ENCODE assay signal across 27 cellular contexts in genomic region chr2:46412010-46412409, GRCh38.
DNase-seq lines count a peak whose midpoint lies in the region; ATAC-seq, FAIRE-seq and TF ChIP-seq lines count a peak whose summit lies in the region.
"Had no signal": no experiment of that assay in that cellular context is flagged by ENCODE, and none has a peak within 500 bp of the region (broad histone marks: within the 10 kb centered on the region; RNA-seq: fewer than 3 reads in every experiment).

No MANE protein-coding gene starts in this region.

- in situ Hi-C loops in HepG2 (cut with HindIII; ENCODE audit: extremely low pct_ligation_motif_present, low pct_unique_long_range_greater_than_20kb): no loop called here

- H3K4me3 ChIP-seq in HepG2 (replicated peaks in 1 of 3; ENCODE audit: insufficient read depth in 1 of 3, low read depth in 2 of 3, low read length in 3 of 3) (no peak overlapping the region), right lobe of liver (no peak overlapping the region), psoas muscle (no peak overlapping the region)
- H3K4me3 ChIP-seq: SK-N-MC had no signal

- POLR2A ChIA-PET in HepG2 (lab: Yijun Ruan, JAX): interaction anchor here (1.3 to 1.4 kb wide), 2 partner anchors 23 to 104 kb away, joined by 3 to 5 read pairs; no protein-coding TSS in a partner anchor

- no peak overlapping the region for H2AFZ ChIP-seq in HepG2 (ENCODE audit: low read length)

- CTCF ChIA-PET in HepG2 (lab: Yijun Ruan, JAX; ENCODE audit: low intra/inter-chr PET ratio, low total read pairs): no interaction called here

- FAIRE-seq in HepG2 (lab: Jason Lieb, UNC): peak; percentile 49
- FAIRE-seq: GM12892, H1 had no signal

- TF ChIP-seq CTCF in HepG2 (CRISPR knock-in tag; IDR thresholded peaks at IDR 0.05): no peak
- no peak for TF ChIP-seq CTCF in right lobe of liver (IDR thresholded peaks at IDR 0.05)
- no peak for TF ChIP-seq CTCF in psoas muscle (IDR thresholded peaks at IDR 0.05)

- 96% methylated on average over 1 of the region's 1 CpG for WGBS in HepG2 (ENCODE audit: low lambda C conversion rate)
- 100% methylated on average over 1 of the region's 1 CpG for WGBS in right lobe of liver (ENCODE audit: insufficient coverage, low coverage, low lambda C conversion rate, missing lambda C conversion rate)
- WGBS in psoas muscle, 3 donors: 29 to 48% (median 44%) methylated on average over 1 of the region's 1 CpG

- H3K4me1 ChIP-seq in HepG2 (ENCODE audit: insufficient read depth, low read length) (peaks cover 95% of the 10 kb centered on the region), right lobe of liver (peaks cover 0 to 13% (median 4%) of the 10 kb centered on the region in 4 donors), psoas muscle (no peaks in the 10 kb centered on the region)
- H3K4me1 ChIP-seq: BE2C had no signal

- no peaks in the 10 kb centered on the region for H4K20me1 ChIP-seq in HepG2 (ENCODE audit: insufficient read depth, low read length)

- TF ChIP-seq EP300 in HepG2 (IDR thresholded peaks at IDR 0.05; ENCODE audit: low read depth in 2 of 2, low read length in 2 of 2) (no peak), HepG2 (CRISPR knock-in tag; IDR thresholded peaks at IDR 0.05; ENCODE audit: borderline replicate concordance) (no peak)

- DNase-seq in HepG2 (ENCODE audit: low spot score): no peak
- no peak for DNase-seq in right lobe of liver
- DNase-seq in epithelial cell of prostate (ENCODE audit: low read depth, low spot score): no peak
- DNase-seq in psoas muscle: no peak
- DNase-seq in NCI-H1694 treated with DMSO at 0.1 percent for 48 hours (lab: John Stamatoyannopoulos, UW): no peak
- DNase-seq in NCI-H1105 treated with DMSO at 0.1 percent for 48 hours (lab: John Stamatoyannopoulos, UW): no peak
- no peak for DNase-seq in mucosa of gallbladder (ENCODE audit: low spot score)
- DNase-seq: 8988T; ACHN; BE2C; CD8-positive, alpha-beta memory T cell; DMS 273 treated with DMSO at 0.1 percent for 48 hours; DND-41; NCI-H1092 treated with DMSO at 0.1 percent for 48 hours; NCI-H146; NCI-H2029; NCI-H446; NCI-H524 treated with DMSO at 0.1 percent for 48 hours; NCI-H774; NK-92 treated with Interleukin-12 subunit alpha and Interleukin-12 subunit beta, amount 100 ng/mL, for 24 hours; RPMI8226; SHP77 treated with DMSO at 0.1 percent for 48 hours had no signal

- H3K27ac ChIP-seq in HepG2 (ENCODE audit: extremely low read length, insufficient read depth, low read length): peak overlapping the region; percentile 5
- no peak overlapping the region for H3K27ac ChIP-seq in right lobe of liver
- H3K27ac ChIP-seq in epithelial cell of prostate: peak overlapping the region; percentile 90
- no peak overlapping the region for H3K27ac ChIP-seq in psoas muscle
- H3K27ac ChIP-seq: KMS-11, SK-N-MC had no signal

- H3K4me2 ChIP-seq in HepG2 (ENCODE audit: low read depth, low read length): no peak overlapping the region
- H3K4me2 ChIP-seq: KMS-11 had no signal

- no peak for TF ChIP-seq POLR2A in HepG2 (IDR thresholded peaks at IDR 0.05; ENCODE audit: insufficient read depth in 1 of 2, low read depth in 2 of 2, low read length in 2 of 2)
- TF ChIP-seq POLR2A in right lobe of liver (IDR thresholded peaks at IDR 0.05): no peak

- ATAC-seq in HepG2 (no peak), right lobe of liver (no peak), psoas muscle (peak; percentile 27 to 72 (median 52))
- ATAC-seq: HCT116 had no signal

- BruUV-seq in HepG2 (replicated peaks; lab: Mats Ljungman, UMichigan): no TSS peak

- intact Hi-C loops in HepG2 (cut with micrococcal nuclease; ENCODE audit: unreplicated experiment) (loop anchor here (5.0 kb wide), 1 partner anchor 885 kb away; no protein-coding TSS in a partner anchor), right lobe of liver (cut with DNase I) (no loop called here), psoas muscle (cut with DNase I) (no loop called here)

- TF ChIP-seq RAD21 in HepG2 (CRISPR knock-in tag; IDR thresholded peaks at IDR 0.05): no peak

- H3K9me3 ChIP-seq in HepG2 (ENCODE audit: low read length) (no peaks in the 10 kb centered on the region), right lobe of liver (no peaks in the 10 kb centered on the region), psoas muscle (peaks cover 17% of the 10 kb centered on the region)
- H3K9me3 ChIP-seq: BE2C had no signal

- H3K79me2 ChIP-seq in HepG2 (ENCODE audit: insufficient read depth, low read length): peaks cover 33% of the 10 kb centered on the region

- H3K36me3 ChIP-seq in HepG2 (replicated peaks in 1 of 2; ENCODE audit: control insufficient read depth in 1 of 2, insufficient read depth in 2 of 2, low read length in 2 of 2): no peaks in the 10 kb centered on the region
- no peaks in the 10 kb centered on the region for H3K36me3 ChIP-seq in right lobe of liver
- no peaks in the 10 kb centered on the region for H3K36me3 ChIP-seq in psoas muscle (ENCODE audit: insufficient read depth in 1 of 2, low read depth in 1 of 2)
- H3K36me3 ChIP-seq: BE2C had no signal

- H3K27me3 ChIP-seq in HepG2 (ENCODE audit: control insufficient read depth in 1 of 2, insufficient read depth in 2 of 2, low read length in 2 of 2) (no peaks in the 10 kb centered on the region), right lobe of liver (no peaks in the 10 kb centered on the region), psoas muscle (ENCODE audit: insufficient read depth in 3 of 3, low read length in 2 of 3) (no peaks in the 10 kb centered on the region)
- H3K27me3 ChIP-seq: BE2C had no signal

- no peak overlapping the region for H3K9ac ChIP-seq in HepG2 (ENCODE audit: insufficient read depth, low read depth, low read length)
- H3K9ac ChIP-seq: KMS-11 had no signal

TF ChIP-seq in HepG2, 621 proteins besides CTCF, POLR2A, EP300 and RAD21:
- TF ChIP-seq ARNT (IDR thresholded peaks at IDR 0.05) (no peak), ZUFSP (CRISPR knock-in tag; IDR thresholded peaks at IDR 0.05; ENCODE audit: borderline replicate concordance) (no peak), ZNF572 (CRISPR knock-in tag; IDR thresholded peaks at IDR 0.05) (0 out of 2 replicates have a peak, but pooled peaks have one; percentile 19), ZSCAN20 (CRISPR knock-in tag; IDR thresholded peaks at IDR 0.05; ENCODE audit: borderline replicate concordance) (no peak), ZNF574 (CRISPR knock-in tag; IDR thresholded peaks at IDR 0.05) (no peak), ZNF543 (CRISPR knock-in tag; IDR thresholded peaks at IDR 0.05) (no peak), FOXO4 (CRISPR knock-in tag; conservative IDR thresholded peaks at IDR 0.05) (0 out of 2 replicates have a peak, but pooled peaks have one; percentile 62), ZNF143 (CRISPR knock-in tag; IDR thresholded peaks at IDR 0.05) (peak; percentile 60), FOXA3 (CRISPR knock-in tag; IDR thresholded peaks at IDR 0.05) (no peak)
TF ChIP-seq in HepG2: peak in this region for 3.

Comparison
In these comparisons a context has a peak if more than half of its experiments do, and no peak if none do; other contexts are left out.
1. H3K27ac ChIP-seq: peak in HepG2 (single experiment) and epithelial cell of prostate (single experiment); none in right lobe of liver (0 of 3) and psoas muscle (single experiment).
2. ATAC-seq: peak in psoas muscle (4 of 4); none in HepG2 (single experiment) and right lobe of liver (0 of 4).